Comparison of ENCODE assay signal across 8 cellular contexts in the genomic region with DNA sequence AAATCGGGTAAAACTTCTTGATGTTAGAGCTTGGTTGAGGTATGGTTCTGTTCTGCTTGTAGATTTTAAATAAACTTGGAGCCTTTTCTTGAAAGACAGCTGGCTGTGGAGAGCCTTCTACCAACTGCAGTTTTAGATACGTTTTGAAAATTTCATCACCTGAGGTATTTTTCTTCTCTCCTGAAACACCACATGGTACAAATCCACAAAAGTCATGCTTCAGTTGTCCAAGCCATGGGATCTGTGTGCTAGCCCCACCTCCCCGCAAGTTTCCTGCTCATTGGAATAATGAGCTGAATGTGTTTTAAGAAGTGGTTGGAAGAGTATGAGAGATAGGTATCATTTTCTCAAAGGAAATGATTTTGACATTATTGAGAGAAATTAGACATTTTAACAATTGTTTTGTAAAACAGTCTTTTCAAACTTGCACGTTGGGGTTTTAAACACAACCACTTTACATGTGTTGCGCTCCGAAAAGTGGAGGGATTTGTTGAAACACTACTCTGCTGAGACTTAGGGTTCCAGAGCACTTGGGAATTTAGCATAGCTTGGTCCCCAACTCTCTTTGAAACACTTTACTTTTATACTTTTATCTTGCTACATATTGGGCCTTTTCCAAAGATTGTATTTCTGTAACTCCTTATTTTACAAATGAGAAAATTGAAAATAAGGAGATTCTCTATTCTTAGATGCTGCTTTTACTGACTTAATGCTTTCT. TPM values are rescaled to one million over a fixed set of nuclear protein-coding genes. Genes with fewer than 3 reads are reported as not detected.
A peak's percentile ranks its signal among the peaks of the same experiment; 100 is the strongest.
DNase-seq lines count a peak whose midpoint lies in the region; ATAC-seq lines count a peak whose summit lies in the region.

No MANE protein-coding gene starts in this region.

- no peaks in the 10 kb centered on the region for H3K36me3 ChIP-seq in NT2/D1 (ENCODE audit: insufficient read depth, insufficient read length, low read length)
- no peaks in the 10 kb centered on the region for H3K36me3 ChIP-seq in effector memory CD4-positive, alpha-beta T cell (ENCODE audit: control insufficient read depth, insufficient read depth, low read length)

- H3K9me3 ChIP-seq in NT2/D1 (ENCODE audit: insufficient read depth, low read length): no peaks in the 10 kb centered on the region
- no peaks in the 10 kb centered on the region for H3K9me3 ChIP-seq in effector memory CD4-positive, alpha-beta T cell (ENCODE audit: control insufficient read depth, low read length)

- H3K9ac ChIP-seq in NT2/D1 (ENCODE audit: insufficient read length, low read depth): peak overlapping the region; percentile 82

- CTCF ChIA-PET in activated naive CD4-positive, alpha-beta T cell treated with anti-CD3 and anti-CD28 coated beads, Interleukin-2, amount 10 ng/mL, durations not matched to agents 7 days and 5 days (lab: Charles Lee): interaction anchor here (0.6 to 1.6 kb wide), 5 partner anchors 16 to 285 kb away, joined by 3 to 4 read pairs (median 3); no protein-coding TSS in a partner anchor

- peaks cover 21% of the 10 kb centered on the region for H3K36me3 Mint-ChIP-seq in activated naive CD4-positive, alpha-beta T cell treated with anti-CD3 and anti-CD28 coated beads, Interleukin-2, amount 10 ng/mL, durations not matched to agents 7 days and 5 days
- H3K36me3 Mint-ChIP-seq in naive thymus-derived CD8-positive, alpha-beta T cell: no peaks in the 10 kb centered on the region

- peak overlapping the region; percentile 82 for H3K4me3 Mint-ChIP-seq in activated naive CD4-positive, alpha-beta T cell treated with anti-CD3 and anti-CD28 coated beads, Interleukin-2, amount 10 ng/mL, durations not matched to agents 7 days and 5 days
- peak overlapping the region; percentile 78 to 94 (median 90) for H3K4me3 Mint-ChIP-seq in naive thymus-derived CD8-positive, alpha-beta T cell

- H3K4me1 Mint-ChIP-seq in activated naive CD4-positive, alpha-beta T cell treated with anti-CD3 and anti-CD28 coated beads, Interleukin-2, amount 10 ng/mL, durations not matched to agents 7 days and 5 days: peaks cover 59% of the 10 kb centered on the region
- H3K4me1 Mint-ChIP-seq in naive thymus-derived CD8-positive, alpha-beta T cell: peaks cover 38 to 72% (median 58%) of the 10 kb centered on the region in 4 donors

- peak overlapping the region; percentile 79 for H3K27ac ChIP-seq in effector memory CD4-positive, alpha-beta T cell (ENCODE audit: insufficient read depth, low read length, poor library complexity, severe bottlenecking)

- H3K4me3 ChIP-seq in NT2/D1 (ENCODE audit: insufficient read length, low read depth): peak overlapping the region; percentile 50
- peak overlapping the region; percentile 79 for H3K4me3 ChIP-seq in effector memory CD4-positive, alpha-beta T cell (ENCODE audit: insufficient read depth, low read depth, low read length, poor library complexity, severe bottlenecking)

- peaks cover 8% of the 10 kb centered on the region for H3K27me3 Mint-ChIP-seq in activated naive CD4-positive, alpha-beta T cell treated with anti-CD3 and anti-CD28 coated beads, Interleukin-2, amount 10 ng/mL, durations not matched to agents 7 days and 5 days
- peaks cover 0 to 3% (median 0%) of the 10 kb centered on the region in 5 donors for H3K27me3 Mint-ChIP-seq in naive thymus-derived CD8-positive, alpha-beta T cell

- H3K27ac Mint-ChIP-seq in activated naive CD4-positive, alpha-beta T cell treated with anti-CD3 and anti-CD28 coated beads, Interleukin-2, amount 10 ng/mL, durations not matched to agents 7 days and 5 days: peak overlapping the region; percentile 85
- H3K27ac Mint-ChIP-seq in naive thymus-derived CD8-positive, alpha-beta T cell: peak overlapping the region in 9 of 10 donors; percentile 71 to 90 (median 86)

- ATAC-seq in naive thymus-derived CD8-positive, alpha-beta T cell: no peak
- no peak for ATAC-seq in HG03108 (IDR thresholded peaks at IDR 0.05; ENCODE audit: unreplicated experiment)

- H3K4me1 ChIP-seq in NT2/D1 (ENCODE audit: insufficient read depth, insufficient read length): no peaks in the 10 kb centered on the region
- H3K4me1 ChIP-seq in effector memory CD4-positive, alpha-beta T cell (ENCODE audit: control insufficient read depth, insufficient read depth, low read length, poor library complexity, severe bottlenecking): peaks cover 15% of the 10 kb centered on the region

- no peaks in the 10 kb centered on the region for H3K9me3 Mint-ChIP-seq in activated naive CD4-positive, alpha-beta T cell treated with anti-CD3 and anti-CD28 coated beads, Interleukin-2, amount 10 ng/mL, durations not matched to agents 7 days and 5 days
- no peaks in the 10 kb centered on the region for H3K9me3 Mint-ChIP-seq in naive thymus-derived CD8-positive, alpha-beta T cell

- POLR2A ChIA-PET in naive thymus-derived CD8-positive, alpha-beta T cell (lab: Charles Lee): interaction anchor here (0.8 kb wide), 1 partner anchor 24 kb away, joined by 3 read pairs; no protein-coding TSS in a partner anchor

- no peaks in the 10 kb centered on the region for H3K27me3 ChIP-seq in NT2/D1 (ENCODE audit: insufficient read depth, insufficient read length)
- H3K27me3 ChIP-seq in effector memory CD4-positive, alpha-beta T cell (replicated peaks; ENCODE audit: control insufficient read depth, insufficient read depth, low read length, poor library complexity, severe bottlenecking): no peaks in the 10 kb centered on the region

- no peak for DNase-seq in activated naive CD4-positive, alpha-beta T cell treated with anti-CD3 and anti-CD28 coated beads, Interleukin-2, amount 10 ng/mL, durations not matched to agents 7 days and 5 days
- DNase-seq in activated naive CD4-positive, alpha-beta T cell treated with Interleukin-2 at 50 U/mL for 16 hours: no peak
- DNase-seq in NT2/D1 (ENCODE audit: low read depth, low spot score) (no peak), NOMO-1 treated with DMSO at 0.1 percent for 48 hours (lab: John Stamatoyannopoulos, UW; ENCODE audit: unreplicated experiment) (no peak)
- no peak for DNase-seq in effector memory CD4-positive, alpha-beta T cell
- DNase-seq in naive thymus-derived CD8-positive, alpha-beta T cell: no peak
- DNase-seq in activated effector memory CD4-positive, alpha-beta T cell treated with anti-CD3 and anti-CD28 coated beads, Interleukin-2, amount 50 U/mL, for 16 hours: no peak

RNA-seq across cellular contexts. Expression of a gene that starts 1.5 kb away (rescaled TPM):
- total RNA-seq in naive thymus-derived CD8-positive, alpha-beta T cell: 10 to 100 TPM; 47.5 to 48.3 TPM
- polyA plus RNA-seq in naive thymus-derived CD8-positive, alpha-beta T cell: 10 to 100 TPM; 15.0 to 18.0 (median 16.9) TPM
